In the genomic region with DNA sequence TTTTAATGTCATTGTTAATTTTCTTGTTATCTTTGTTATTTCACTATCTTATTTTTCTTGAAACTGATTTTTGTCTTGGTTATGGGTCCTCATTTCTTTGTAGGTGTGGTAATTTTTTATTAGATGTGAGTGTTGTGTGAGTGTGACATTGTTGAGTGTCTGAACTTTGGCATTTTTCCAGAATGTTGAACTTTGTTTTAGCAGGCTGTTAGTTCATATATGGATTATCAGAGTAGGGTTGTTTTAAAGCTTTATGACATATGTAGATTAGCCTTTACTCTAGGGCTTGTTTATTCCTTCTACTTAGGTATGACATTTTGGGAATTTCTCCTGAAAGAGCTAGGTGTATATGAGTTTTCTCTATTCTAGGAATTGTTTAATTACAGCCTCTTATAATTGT, we compare ENCODE assay signal across 20 cellular contexts.
DNase-seq lines count a peak whose midpoint lies in the region; ATAC-seq, FAIRE-seq and TF ChIP-seq lines count a peak whose summit lies in the region.
"Had no signal": no experiment of that assay in that cellular context is flagged by ENCODE, and none has a peak within 500 bp of the region (broad histone marks: within the 10 kb centered on the region; RNA-seq: fewer than 3 reads in every experiment).

No MANE protein-coding gene starts in this region.

- peak; percentile 39 for ATAC-seq in Right ventricle myocardium superior (ENCODE audit: poor library complexity)
- no peak for ATAC-seq in Right ventricle myocardium inferior
- ATAC-seq in K562: no peak
- ATAC-seq in HG03571 (IDR thresholded peaks at IDR 0.05; ENCODE audit: unreplicated experiment): no peak

- H3K9ac ChIP-seq in K562 (ENCODE audit: insufficient read depth in 1 of 2, low read depth in 2 of 2, low read length in 2 of 2): no peak overlapping the region
- H3K9ac ChIP-seq: GM23248, KMS-11 had no signal

- no peaks in the 10 kb centered on the region; the same call in 1 of the 2 replicates for H3K9me3 ChIP-seq in K562 (replicated peaks; ENCODE audit: control insufficient read depth, insufficient read depth, low read depth, low read length)
- H3K9me3 ChIP-seq in small intestine (ENCODE audit: control insufficient read depth, low read depth): no peaks in the 10 kb centered on the region
- peaks cover 0 to 7% (median 0%) of the 10 kb centered on the region in 4 donors for H3K9me3 ChIP-seq in tibial nerve
- H3K9me3 ChIP-seq: BE2C, Caco-2, HAP-1 had no signal

- no peaks in the 10 kb centered on the region for H3K9me1 ChIP-seq in K562 (ENCODE audit: control insufficient read depth, insufficient read depth, low read length)

- no peak overlapping the region for H3K4me2 ChIP-seq in K562 (ENCODE audit: insufficient read depth, low read length)
- H3K4me2 ChIP-seq: KMS-11 had no signal

- FAIRE-seq in K562 (lab: Jason Lieb, UNC) (no peak), small intestine (lab: Jason Lieb, UNC) (peak; percentile 15)

- in situ Hi-C loops in K562 (cut with MboI): no loop called here

- H3K27me3 ChIP-seq in K562 (ENCODE audit: control insufficient read depth in 2 of 2, insufficient read depth in 2 of 2, low read length in 2 of 2) (no peaks in the 10 kb centered on the region), small intestine (ENCODE audit: control insufficient read depth in 2 of 2, insufficient read depth in 2 of 2, low read length in 2 of 2) (no peaks in the 10 kb centered on the region), tibial nerve (no peaks in the 10 kb centered on the region)
- H3K27me3 ChIP-seq: BE2C had no signal

- DNase-seq in Right ventricle myocardium superior (no peak), Right ventricle myocardium inferior (ENCODE audit: missing footprints) (no peak), NCI-H1105 (lab: John Stamatoyannopoulos, UW) (peak; percentile 11), K562 (ENCODE audit: extremely low read depth in 1 of 4, low spot score in 3 of 4) (no peak), small intestine (peak; percentile 88), tibial nerve (ENCODE audit: low spot score in 2 of 2) (no peak)
- DNase-seq: BE2C; Caco-2; CD4-positive, CD25-positive, alpha-beta regulatory T cell; DMS153; GDM1; GM23248; MV-4-11; NCI-H1436 treated with DMSO at 0.1 percent for 48 hours; NCI-H2029; NCI-H748 treated with DMSO at 0.1 percent for 48 hours; SIG-M5 had no signal

- TF ChIP-seq POLR2A in K562 (conservative IDR thresholded peaks at IDR 0.05) (no peak), tibial nerve (IDR thresholded peaks at IDR 0.05) (no peak)

- CTCF ChIA-PET in K562 (lab: Yijun Ruan, JAX; ENCODE audit: low intra/inter-chr PET ratio): no interaction called here

- BruUV-seq in K562 (replicated peaks; lab: Mats Ljungman, UMichigan): no TSS peak

- H3K4me3 ChIP-seq in K562: no peak overlapping the region
- H3K4me3 ChIP-seq in small intestine (ENCODE audit: low read depth in 1 of 2, low read length in 2 of 2): no peak overlapping the region
- H3K4me3 ChIP-seq in tibial nerve: no peak overlapping the region
- H3K4me3 ChIP-seq: GM23248, HAP-1 had no signal

- no peaks in the 10 kb centered on the region for H4K20me1 ChIP-seq in K562 (replicated peaks; ENCODE audit: control insufficient read depth, insufficient read depth, low read length)

- TF ChIP-seq EP300 in K562 (IDR thresholded peaks at IDR 0.05; ENCODE audit: low read length): no peak
- no peak for TF ChIP-seq EP300 in tibial nerve (IDR thresholded peaks at IDR 0.05)

- TF ChIP-seq CTCF in K562 (IDR thresholded peaks at IDR 0.05 in 2 of 3, conservative IDR thresholded peaks at IDR 0.05 in 1 of 3; ENCODE audit: insufficient read depth in 2 of 3, low read depth in 1 of 3, low read length in 3 of 3) (no peak), tibial nerve (IDR thresholded peaks at IDR 0.05) (no peak)

- no peak overlapping the region for H3K27ac ChIP-seq in K562 (ENCODE audit: extremely low read depth, low read depth, low read length)
- H3K27ac ChIP-seq in small intestine (ENCODE audit: low read depth in 1 of 2, low read length in 1 of 2): no peak overlapping the region
- no peak overlapping the region for H3K27ac ChIP-seq in tibial nerve
- H3K27ac ChIP-seq: GM23248, KMS-11 had no signal

- H3K36me3 ChIP-seq in K562 (ENCODE audit: control insufficient read depth, insufficient read depth, low read length): peaks cover 23% of the 10 kb centered on the region
- H3K36me3 ChIP-seq in small intestine (ENCODE audit: control insufficient read depth in 2 of 2, insufficient read depth in 2 of 2, low read length in 2 of 2): peaks cover 2% of the 10 kb centered on the region in 2 donors
- peaks cover 0 to 57% (median 0%) of the 10 kb centered on the region in 3 donors for H3K36me3 ChIP-seq in tibial nerve

- no peak overlapping the region for H2AFZ ChIP-seq in K562 (ENCODE audit: low read depth, low read length)
- H2AFZ ChIP-seq: GM23248 had no signal

- no peaks in the 10 kb centered on the region for H3K4me1 ChIP-seq in K562 (replicated peaks in 1 of 2; ENCODE audit: control insufficient read depth in 2 of 2, insufficient read depth in 2 of 2, low read length in 2 of 2)
- H3K4me1 ChIP-seq in small intestine (ENCODE audit: control insufficient read depth in 2 of 2, insufficient read depth in 1 of 2, low read depth in 1 of 2, low read length in 1 of 2): no peaks in the 10 kb centered on the region
- no peaks in the 10 kb centered on the region for H3K4me1 ChIP-seq in tibial nerve
- H3K4me1 ChIP-seq: BE2C, Caco-2 had no signal

- intact Hi-C loops in Right ventricle myocardium superior (cut with DNase I): no loop called here
- intact Hi-C loops in Right ventricle myocardium inferior (cut with DNase I): no loop called here
- intact Hi-C loops in K562 (cut with micrococcal nuclease): no loop called here

- TF ChIP-seq RAD21 in K562 (CRISPR knock-in tag; conservative IDR thresholded peaks at IDR 0.05 in 1 of 2, IDR thresholded peaks at IDR 0.05 in 1 of 2): no peak

- POLR2A ChIA-PET in K562 (lab: Yijun Ruan, JAX): no interaction called here

- peaks cover 13% of the 10 kb centered on the region; the same call in 2 of the 3 replicates for H3K79me2 ChIP-seq in K562 (ENCODE audit: control insufficient read depth, insufficient read depth, low read length)

TF ChIP-seq in K562, 482 proteins besides CTCF, POLR2A, EP300 and RAD21:
- TF ChIP-seq, protein P1, sequence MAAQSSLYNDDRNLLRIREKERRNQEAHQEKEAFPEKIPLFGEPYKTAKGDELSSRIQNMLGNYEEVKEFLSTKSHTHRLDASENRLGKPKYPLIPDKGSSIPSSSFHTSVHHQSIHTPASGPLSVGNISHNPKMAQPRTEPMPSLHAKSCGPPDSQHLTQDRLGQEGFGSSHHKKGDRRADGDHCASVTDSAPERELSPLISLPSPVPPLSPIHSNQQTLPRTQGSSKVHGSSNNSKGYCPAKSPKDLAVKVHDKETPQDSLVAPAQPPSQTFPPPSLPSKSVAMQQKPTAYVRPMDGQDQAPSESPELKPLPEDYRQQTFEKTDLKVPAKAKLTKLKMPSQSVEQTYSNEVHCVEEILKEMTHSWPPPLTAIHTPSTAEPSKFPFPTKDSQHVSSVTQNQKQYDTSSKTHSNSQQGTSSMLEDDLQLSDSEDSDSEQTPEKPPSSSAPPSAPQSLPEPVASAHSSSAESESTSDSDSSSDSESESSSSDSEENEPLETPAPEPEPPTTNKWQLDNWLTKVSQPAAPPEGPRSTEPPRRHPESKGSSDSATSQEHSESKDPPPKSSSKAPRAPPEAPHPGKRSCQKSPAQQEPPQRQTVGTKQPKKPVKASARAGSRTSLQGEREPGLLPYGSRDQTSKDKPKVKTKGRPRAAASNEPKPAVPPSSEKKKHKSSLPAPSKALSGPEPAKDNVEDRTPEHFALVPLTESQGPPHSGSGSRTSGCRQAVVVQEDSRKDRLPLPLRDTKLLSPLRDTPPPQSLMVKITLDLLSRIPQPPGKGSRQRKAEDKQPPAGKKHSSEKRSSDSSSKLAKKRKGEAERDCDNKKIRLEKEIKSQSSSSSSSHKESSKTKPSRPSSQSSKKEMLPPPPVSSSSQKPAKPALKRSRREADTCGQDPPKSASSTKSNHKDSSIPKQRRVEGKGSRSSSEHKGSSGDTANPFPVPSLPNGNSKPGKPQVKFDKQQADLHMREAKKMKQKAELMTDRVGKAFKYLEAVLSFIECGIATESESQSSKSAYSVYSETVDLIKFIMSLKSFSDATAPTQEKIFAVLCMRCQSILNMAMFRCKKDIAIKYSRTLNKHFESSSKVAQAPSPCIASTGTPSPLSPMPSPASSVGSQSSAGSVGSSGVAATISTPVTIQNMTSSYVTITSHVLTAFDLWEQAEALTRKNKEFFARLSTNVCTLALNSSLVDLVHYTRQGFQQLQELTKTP (IDR thresholded peaks at IDR 0.05; ENCODE audit: low read depth in 1 of 2, partially characterized antibody in 2 of 2): no peak
- TF ChIP-seq ESRRB (CRISPR knock-in tag; IDR thresholded peaks at IDR 0.05; ENCODE audit: borderline replicate concordance) (no peak), NFIC (IDR thresholded peaks at IDR 0.05) (peak; percentile 73)

Comparison
In these comparisons a context has a peak if more than half of its experiments do, and no peak if none do; other contexts are left out.
1. DNase-seq: peak in NCI-H1105 (single experiment) and small intestine (single experiment); none in Right ventricle myocardium superior (single experiment), Right ventricle myocardium inferior (single experiment), K562 (0 of 4) and tibial nerve (0 of 2).